9 cellular contexts compared by ENCODE assay signal in the genomic region with DNA sequence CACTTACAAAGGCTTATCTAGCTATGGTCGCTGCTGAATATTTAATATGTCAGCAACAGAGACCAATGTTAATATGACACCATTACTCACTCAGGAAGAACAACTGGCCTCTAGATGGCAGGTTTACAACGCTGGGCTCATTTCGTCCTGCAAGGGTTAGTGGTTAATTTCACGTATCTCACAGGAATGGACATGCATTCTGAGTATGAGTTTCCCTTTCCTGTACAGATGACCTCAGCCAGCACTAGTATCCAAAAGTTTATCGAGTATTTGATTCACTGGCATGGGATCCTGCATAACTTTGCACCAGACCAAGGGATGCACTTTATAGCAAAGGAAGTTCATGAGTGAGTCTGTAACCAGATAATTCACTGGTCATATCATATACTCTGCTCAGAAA. TPM values are rescaled to one million over a fixed set of nuclear protein-coding genes. Genes with fewer than 3 reads are reported as not detected.
DNase-seq lines count a peak whose midpoint lies in the region; ATAC-seq, FAIRE-seq and TF ChIP-seq lines count a peak whose summit lies in the region.
"Had no signal": no experiment of that assay in that cellular context is flagged by ENCODE, and none has a peak within 500 bp of the region (broad histone marks: within the 10 kb centered on the region; RNA-seq: fewer than 3 reads in every experiment).

No MANE protein-coding gene starts in this region.

- TF ChIP-seq CTCF in bronchial epithelial cell (IDR thresholded peaks at IDR 0.05; ENCODE audit: insufficient read depth, low read length, severe bottlenecking): peak; percentile 57

- H3K4me3 ChIP-seq in bronchial epithelial cell (ENCODE audit: low read depth, low read length): no peak overlapping the region

- H3K36me3 ChIP-seq in bronchial epithelial cell (ENCODE audit: control insufficient read depth, insufficient read depth, low read length): no peaks in the 10 kb centered on the region

- H3K27me3 ChIP-seq in bronchial epithelial cell (ENCODE audit: control insufficient read depth, insufficient read depth, low read length): peaks cover 2% of the 10 kb centered on the region

- peak; percentile 62 for FAIRE-seq in bronchial epithelial cell (lab: Jason Lieb, UNC)

- no peak for ATAC-seq in GM21723 (IDR thresholded peaks at IDR 0.05; ENCODE audit: unreplicated experiment)

- DNase-seq in NCI-H1092 treated with DMSO at 0.1 percent for 48 hours (lab: John Stamatoyannopoulos, UW) (peak; percentile 9), NCI-H1092 (lab: John Stamatoyannopoulos, UW) (no peak), NCI-H2196 (lab: John Stamatoyannopoulos, UW; ENCODE audit: unreplicated experiment) (peak; percentile 34), bronchial epithelial cell (ENCODE audit: low read depth) (peak; percentile 88), pulmonary artery endothelial cell (ENCODE audit: low read depth, low spot score) (peak; percentile 51), NCI-H774 (lab: John Stamatoyannopoulos, UW) (no peak)
- no peak for DNase-seq in stimulated activated CD4-positive, alpha-beta T cell treated with anti-CD3 and anti-CD28 coated beads, Interleukin-12 subunit alpha, Interleukin-12 subunit beta, amount 100 ng/mL, for 4 hours
- DNase-seq: substantia nigra had no signal

RNA-seq across cellular contexts. Expression of a gene that starts 8.7 kb away (rescaled TPM):
- total RNA-seq in bronchial epithelial cell (not detected in 2 replicates), pulmonary artery endothelial cell (not detected in 2 replicates)

Comparison
In these comparisons a context has a peak if more than half of its experiments do, and no peak if none do; other contexts are left out.
1. DNase-seq: peak in NCI-H1092 treated with DMSO at 0.1 percent for 48 hours (single experiment), NCI-H2196 (single experiment), bronchial epithelial cell (single experiment) and pulmonary artery endothelial cell (single experiment); none in NCI-H1092 (single experiment), NCI-H774 (single experiment) and stimulated activated CD4-positive, alpha-beta T cell treated with anti-CD3 and anti-CD28 coated beads, Interleukin-12 subunit alpha, Interleukin-12 subunit beta, amount 100 ng/mL, for 4 hours (single experiment).